8 cellular contexts compared by ENCODE assay signal in genomic region chr1:27357281-27358037, GRCh38. TPM values are rescaled to one million over a fixed set of nuclear protein-coding genes. Genes with fewer than 3 reads are reported as not detected.
A peak's percentile ranks its signal among the peaks of the same experiment; 100 is the strongest.
DNase-seq lines count a peak whose midpoint lies in the region; ATAC-seq and TF ChIP-seq lines count a peak whose summit lies in the region.

No MANE protein-coding gene starts in this region.

- H3K4ac ChIP-seq in mesenchymal stem cell (ENCODE audit: low read depth in 1 of 2, low read length in 2 of 2): no peak overlapping the region

- no peak overlapping the region for H2BK120ac ChIP-seq in mesenchymal stem cell (ENCODE audit: low read depth, low read length)

- H2AFZ ChIP-seq in mesenchymal stem cell (ENCODE audit: low read depth, low read length): no peak overlapping the region

- no peaks in the 10 kb centered on the region for H3K9me3 ChIP-seq in BE2C
- no peaks in the 10 kb centered on the region for H3K9me3 ChIP-seq in duodenal mucosa (ENCODE audit: control insufficient read depth in 1 of 2, low read length in 2 of 2)
- no peaks in the 10 kb centered on the region for H3K9me3 ChIP-seq in mesenchymal stem cell (ENCODE audit: control insufficient read depth, low read length)

- H4K8ac ChIP-seq in mesenchymal stem cell (ENCODE audit: low read length): no peak overlapping the region

- H3K27ac ChIP-seq in duodenal mucosa (ENCODE audit: low read depth, low read length): no peak overlapping the region
- H3K27ac ChIP-seq in mesenchymal stem cell (ENCODE audit: low read length, poor library complexity, severe bottlenecking): no peak overlapping the region

- H4K91ac ChIP-seq in mesenchymal stem cell (ENCODE audit: low read length): no peak overlapping the region

- ATAC-seq in GM19463 (IDR thresholded peaks at IDR 0.05; ENCODE audit: unreplicated experiment) (peak; percentile 48), HG03565 (IDR thresholded peaks at IDR 0.05; ENCODE audit: unreplicated experiment) (no peak)

- H3K36me3 ChIP-seq in BE2C: no peaks in the 10 kb centered on the region
- peaks cover 0 to 20% of the 10 kb centered on the region in 2 donors for H3K36me3 ChIP-seq in duodenal mucosa (ENCODE audit: control insufficient read depth in 1 of 2, insufficient read depth in 2 of 2, low read length in 2 of 2)
- H3K36me3 ChIP-seq in mesenchymal stem cell (ENCODE audit: control insufficient read depth in 1 of 2, insufficient read depth in 2 of 2, low read depth in 1 of 2, low read length in 2 of 2): peaks cover 77 to 81% of the 10 kb centered on the region in 2 experiments

- H2BK5ac ChIP-seq in mesenchymal stem cell (ENCODE audit: low read depth, low read length, poor library complexity, severe bottlenecking): no peak overlapping the region

- DNase-seq in BE2C (peak; percentile 68), NCI-H510A (lab: John Stamatoyannopoulos, UW) (peak; percentile 19), mesenchymal stem cell (peak; percentile 55)
- DNase-seq in activated CD4-positive, alpha-beta T cell treated with anti-CD3 and anti-CD28 coated beads, Interleukin-2, amount 50 U/mL, for 48 hours: peak; percentile 78 to 82
- peak; percentile 74 for DNase-seq in stimulated activated CD8-positive, alpha-beta memory T cell treated with anti-CD3 and anti-CD28 coated beads, Interleukin-15, amount 100 ng/mL, for 24 hours (ENCODE audit: low read depth)

- H3K4me3 ChIP-seq in BE2C (ENCODE audit: low read depth, low read length): no peak overlapping the region
- H3K4me3 ChIP-seq in duodenal mucosa (ENCODE audit: low read depth in 1 of 2, low read length in 2 of 2): peak overlapping the region; percentile 66 to 67
- no peak overlapping the region for H3K4me3 ChIP-seq in mesenchymal stem cell (ENCODE audit: insufficient read depth in 1 of 2, low read depth in 1 of 2, low read length in 2 of 2)

- no peak overlapping the region for H3K23ac ChIP-seq in mesenchymal stem cell (ENCODE audit: low read length in 2 of 2)

- no peak overlapping the region for H2BK15ac ChIP-seq in mesenchymal stem cell (ENCODE audit: low read depth, poor library complexity, severe bottlenecking)

- no peak overlapping the region for H3K14ac ChIP-seq in mesenchymal stem cell (ENCODE audit: low read length in 2 of 2)

- TF ChIP-seq CTCF in BE2C (IDR thresholded peaks at IDR 0.05; ENCODE audit: low read depth, low read length): peak; percentile 69

- WGBS in mesenchymal stem cell: 39% methylated on average over 39 of the region's 40 CpGs

- H3K79me1 ChIP-seq in mesenchymal stem cell (replicated peaks; ENCODE audit: low read length, poor library complexity, severe bottlenecking): no peaks in the 10 kb centered on the region

- no peak overlapping the region for H2BK12ac ChIP-seq in mesenchymal stem cell (ENCODE audit: low read length in 2 of 2)

- no peaks in the 10 kb centered on the region for H3K27me3 ChIP-seq in BE2C
- H3K27me3 ChIP-seq in duodenal mucosa (ENCODE audit: control insufficient read depth in 1 of 2, insufficient read depth in 2 of 2, low read length in 2 of 2): no peaks in the 10 kb centered on the region
- no peaks in the 10 kb centered on the region for H3K27me3 ChIP-seq in mesenchymal stem cell (ENCODE audit: control insufficient read depth in 1 of 2, insufficient read depth in 1 of 2, low read length in 2 of 2)

- H3K4me1 ChIP-seq in BE2C (no peaks in the 10 kb centered on the region), duodenal mucosa (ENCODE audit: control insufficient read depth in 1 of 2, insufficient read depth in 2 of 2, low read length in 2 of 2) (peaks cover 15 to 17% of the 10 kb centered on the region in 2 donors), mesenchymal stem cell (ENCODE audit: control insufficient read depth, insufficient read depth, low read depth, low read length) (peaks cover 12% of the 10 kb centered on the region)

- no peak overlapping the region for H3K4me2 ChIP-seq in mesenchymal stem cell (ENCODE audit: low read length, poor library complexity, severe bottlenecking)

- H3K18ac ChIP-seq in mesenchymal stem cell (ENCODE audit: low read depth in 1 of 2, low read length in 2 of 2): no peak overlapping the region

- H3K9ac ChIP-seq in duodenal mucosa (ENCODE audit: low read depth in 1 of 2, low read length in 2 of 2) (peak overlapping the region in 1 of 2 donors; percentile 60), mesenchymal stem cell (ENCODE audit: low read length) (no peak overlapping the region)

- no peak overlapping the region for H2AK5ac ChIP-seq in mesenchymal stem cell (ENCODE audit: low read length, severe bottlenecking)

RNA-seq across cellular contexts. Expression of gene MAP3K6, which starts 9.3 kb away (rescaled TPM):
- polyA plus RNA-seq in BE2C (2012; ENCODE audit: insufficient read depth, insufficient read length, low read depth): 3.6 TPM
- polyA plus RNA-seq in mesenchymal stem cell (2013, experiment 1 of 2): 27.2 TPM
- polyA plus RNA-seq in mesenchymal stem cell (2013, experiment 2 of 2): 28.1 TPM

RNA-seq across cellular contexts. Expression of gene SYTL1, which starts 15.6 kb away (rescaled TPM):
- 0.88 TPM for polyA plus RNA-seq in BE2C (2012; ENCODE audit: insufficient read depth, insufficient read length, low read depth)
- 0.39 TPM for polyA plus RNA-seq in mesenchymal stem cell (2013, experiment 1 of 2)
- 0.59 TPM for polyA plus RNA-seq in mesenchymal stem cell (2013, experiment 2 of 2)

RNA-seq across cellular contexts. Expression of gene FCN3, which starts 17.2 kb away (rescaled TPM):
- polyA plus RNA-seq in BE2C (2012; ENCODE audit: insufficient read depth, insufficient read length, low read depth): not detected
- not detected for polyA plus RNA-seq in mesenchymal stem cell (2013, experiment 1 of 2)
- polyA plus RNA-seq in mesenchymal stem cell (2013, experiment 2 of 2): not detected

RNA-seq across cellular contexts. Expression of gene CD164L2, which starts 25.7 kb away (rescaled TPM):
- not detected for polyA plus RNA-seq in BE2C (2012; ENCODE audit: insufficient read depth, insufficient read length, low read depth)
- polyA plus RNA-seq in mesenchymal stem cell (2013, experiment 1 of 2): not detected
- not detected for polyA plus RNA-seq in mesenchymal stem cell (2013, experiment 2 of 2)

RNA-seq across cellular contexts. Expression of gene GPR3, which starts 35.0 kb away (rescaled TPM):
- 5.5 TPM for polyA plus RNA-seq in BE2C (2012; ENCODE audit: insufficient read depth, insufficient read length, low read depth)
- polyA plus RNA-seq in mesenchymal stem cell (2013, experiment 1 of 2): 3.9 TPM
- polyA plus RNA-seq in mesenchymal stem cell (2013, experiment 2 of 2): 4.4 TPM

Comparison
In these comparisons a context has a peak if more than half of its experiments do, and no peak if none do; other contexts are left out.
1. DNase-seq: peak in every context shown above with its lines; median percentile 80 in activated CD4-positive, alpha-beta T cell treated with anti-CD3 and anti-CD28 coated beads, Interleukin-2, amount 50 U/mL, for 48 hours; 74 in stimulated activated CD8-positive, alpha-beta memory T cell treated with anti-CD3 and anti-CD28 coated beads, Interleukin-15, amount 100 ng/mL, for 24 hours; 68 in BE2C; 55 in mesenchymal stem cell; 19 in NCI-H510A.
2. H3K4me3 ChIP-seq: peak in duodenal mucosa (2 of 2); none in BE2C (single experiment) and mesenchymal stem cell (0 of 2).